ENCODE assay signal across 9 cellular contexts in the genomic region with DNA sequence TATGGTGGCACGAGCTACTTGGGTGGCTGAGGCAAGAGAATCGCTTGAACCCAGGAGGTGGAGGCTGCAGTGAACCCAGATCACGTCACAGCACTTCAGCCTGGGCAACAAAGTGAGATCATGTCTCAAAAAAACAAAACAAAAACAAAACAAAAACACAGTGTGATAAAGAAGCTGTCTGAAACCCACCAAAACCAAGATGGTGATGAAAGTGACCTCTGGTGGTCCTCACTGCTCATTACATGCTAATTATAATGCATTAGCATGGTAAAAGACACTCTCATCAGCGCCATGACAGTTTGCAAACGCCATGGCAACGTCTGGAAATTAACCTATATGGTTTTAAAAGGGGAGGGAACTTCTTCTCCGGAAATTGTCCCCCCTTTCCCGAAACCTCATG. TPM values are rescaled to one million over a fixed set of nuclear protein-coding genes. Genes with fewer than 3 reads are reported as not detected.
A peak's percentile ranks its signal among the peaks of the same experiment; 100 is the strongest.
DNase-seq lines count a peak whose midpoint lies in the region; ATAC-seq and TF ChIP-seq lines count a peak whose summit lies in the region.
"Had no signal": no experiment of that assay in that cellular context is flagged by ENCODE, and none has a peak within 500 bp of the region (broad histone marks: within the 10 kb centered on the region; RNA-seq: fewer than 3 reads in every experiment).

No MANE protein-coding gene starts in this region.

- no peak overlapping the region for H3K4me3 Mint-ChIP-seq in endothelial cell (ENCODE audit: unreplicated experiment)
- H3K4me3 Mint-ChIP-seq in nephron progenitor cell: no peak overlapping the region
- H3K4me3 Mint-ChIP-seq: central memory CD8-positive, alpha-beta T cell had no signal

- H3K9me3 Mint-ChIP-seq in endothelial cell (ENCODE audit: unreplicated experiment): no peaks in the 10 kb centered on the region
- peaks cover 26% of the 10 kb centered on the region for H3K9me3 Mint-ChIP-seq in nephron progenitor cell
- H3K9me3 Mint-ChIP-seq: central memory CD8-positive, alpha-beta T cell had no signal

- TF ChIP-seq CTCF in endothelial cell (IDR thresholded peaks at IDR 0.05; ENCODE audit: unreplicated experiment) (peak; percentile 57), nephron progenitor cell (IDR thresholded peaks at IDR 0.05) (peak; percentile 50)

- ATAC-seq in HG02973 (IDR thresholded peaks at IDR 0.05; ENCODE audit: unreplicated experiment) (peak; percentile 73), GM21825 (IDR thresholded peaks at IDR 0.05; ENCODE audit: unreplicated experiment) (no peak), GM21576 (IDR thresholded peaks at IDR 0.05; ENCODE audit: unreplicated experiment) (no peak)

- H3K27me3 Mint-ChIP-seq in endothelial cell (ENCODE audit: unreplicated experiment) (no peaks in the 10 kb centered on the region), nephron progenitor cell (ENCODE audit: low read depth, poor library complexity) (peaks cover 5% of the 10 kb centered on the region)
- H3K27me3 Mint-ChIP-seq: central memory CD8-positive, alpha-beta T cell had no signal

- H3K27ac Mint-ChIP-seq in endothelial cell (ENCODE audit: unreplicated experiment) (no peak overlapping the region), nephron progenitor cell (no peak overlapping the region)

- H3K4me1 Mint-ChIP-seq in endothelial cell (ENCODE audit: unreplicated experiment) (peaks cover 4% of the 10 kb centered on the region), nephron progenitor cell (no peaks in the 10 kb centered on the region)
- H3K4me1 Mint-ChIP-seq: central memory CD8-positive, alpha-beta T cell had no signal

- H3K36me3 Mint-ChIP-seq in endothelial cell (ENCODE audit: low read depth, unreplicated experiment) (no peaks in the 10 kb centered on the region), nephron progenitor cell (ENCODE audit: low read depth) (no peaks in the 10 kb centered on the region)

- DNase-seq in stimulated activated CD4-positive, alpha-beta T cell treated with anti-CD3 and anti-CD28 coated beads, Interleukin-1b, Interleukin-23, amount 100 ng/mL, for 48 hours: peak; percentile 3
- no peak for DNase-seq in stimulated activated CD4-positive, alpha-beta T cell treated with anti-CD3 and anti-CD28 coated beads, Interleukin-4, amount 100 ng/mL, for 1 hour
- DNase-seq in RPMI7951 (ENCODE audit: low read depth) (peak; percentile 74), endothelial cell (ENCODE audit: low spot score) (peak; percentile 22), nephron progenitor cell (peak; percentile 10)

RNA-seq across cellular contexts. Expression of a gene that starts 29.4 kb away (rescaled TPM):
- total RNA-seq in RPMI7951 (2014; rRNA removed; shearing (Covaris generic)): 3.5 and 6.0 TPM in 2 replicates
- 13.2 TPM for total RNA-seq in endothelial cell (ENCODE audit: unreplicated experiment)

RNA-seq across cellular contexts. Expression of a gene that starts 36.2 kb away (rescaled TPM):
- 30.6 and 35.8 TPM in 2 replicates for total RNA-seq in RPMI7951 (2014; rRNA removed; shearing (Covaris generic))
- 32.1 TPM for total RNA-seq in endothelial cell (ENCODE audit: unreplicated experiment)
